In genomic region chr2:207767461-207768167, GRCh38 we compare ENCODE assay signal across 1 cellular context.
TF ChIP-seq lines count a peak whose summit lies in the region.

No MANE protein-coding gene starts in this region.

TF ChIP-seq in HepG2, 621 proteins besides CTCF, POLR2A, EP300 and RAD21 (continued from another document and continues in another):
- TF ChIP-seq PBX3 (CRISPR knock-in tag; IDR thresholded peaks at IDR 0.05; ENCODE audit: borderline replicate concordance) (no peak), EED (CRISPR knock-in tag; IDR thresholded peaks at IDR 0.05) (peak; percentile 0; the same call in 1 of the 2 replicates), SP4 (CRISPR knock-in tag; IDR thresholded peaks at IDR 0.05) (no peak), ZNF616 (CRISPR knock-in tag; IDR thresholded peaks at IDR 0.05; ENCODE audit: low read depth) (no peak), ZNF704 (CRISPR knock-in tag; IDR thresholded peaks at IDR 0.05; ENCODE audit: borderline replicate concordance) (no peak), SIN3B (IDR thresholded peaks at IDR 0.05; ENCODE audit: low read length) (no peak), MEIS1 (CRISPR knock-in tag; IDR thresholded peaks at IDR 0.05; ENCODE audit: borderline replicate concordance) (peak; percentile 78; the same call in 1 of the 2 replicates), ZNF281 (CRISPR knock-in tag; IDR thresholded peaks at IDR 0.05; ENCODE audit: borderline replicate concordance) (no peak), ZNF350 (CRISPR knock-in tag; IDR thresholded peaks at IDR 0.05; ENCODE audit: borderline replicate concordance, low read depth) (peak; percentile 45; the same call in 1 of the 2 replicates), ZNF282 (IDR thresholded peaks at IDR 0.05; ENCODE audit: partially characterized antibody) (no peak), ELF3 (CRISPR knock-in tag; IDR thresholded peaks at IDR 0.05) (peak; percentile 60), HBP1 (CRISPR knock-in tag; IDR thresholded peaks at IDR 0.05; ENCODE audit: low read depth) (no peak; the same call in 1 of the 2 replicates), ZNF468 (CRISPR knock-in tag; IDR thresholded peaks at IDR 0.05) (no peak), ISX (CRISPR knock-in tag; conservative IDR thresholded peaks at IDR 0.05) (no peak), ZNF781 (CRISPR knock-in tag; IDR thresholded peaks at IDR 0.05; ENCODE audit: borderline replicate concordance, not compliant biosample characterization) (no peak), RAD51 (IDR thresholded peaks at IDR 0.05; ENCODE audit: borderline replicate concordance) (no peak), MYC (CRISPR knock-in tag; IDR thresholded peaks at IDR 0.05; ENCODE audit: borderline replicate concordance) (0 out of 2 replicates have a peak, but pooled peaks have one; percentile 16), ZNF18 (CRISPR knock-in tag; IDR thresholded peaks at IDR 0.05; ENCODE audit: insufficient replicate concordance) (no peak), TRIM24 (CRISPR knock-in tag; IDR thresholded peaks at IDR 0.05) (no peak), SOX6 (IDR thresholded peaks at IDR 0.05) (no peak), SOX6 (CRISPR knock-in tag; IDR thresholded peaks at IDR 0.05) (peak; percentile 62), CHD4 (IDR thresholded peaks at IDR 0.05; ENCODE audit: borderline replicate concordance, low read length) (no peak), PBX2 (CRISPR knock-in tag; IDR thresholded peaks at IDR 0.05) (no peak), CCAR2 (optimal IDR thresholded peaks at IDR 0.05; ENCODE audit: low read depth, low read length) (no peak), SALL1 (CRISPR knock-in tag; IDR thresholded peaks at IDR 0.05) (peak; percentile 61), ZNF740 (CRISPR knock-in tag; IDR thresholded peaks at IDR 0.05) (no peak), ZNF570 (CRISPR knock-in tag; IDR thresholded peaks at IDR 0.05; ENCODE audit: borderline replicate concordance) (no peak), HES4 (CRISPR knock-in tag; IDR thresholded peaks at IDR 0.05; ENCODE audit: borderline replicate concordance) (no peak; the same call in 1 of the 2 replicates), ETV6 (CRISPR knock-in tag; conservative IDR thresholded peaks at IDR 0.05) (no peak), JARID2 (CRISPR knock-in tag; IDR thresholded peaks at IDR 0.05; ENCODE audit: insufficient replicate concordance) (no peak), SRSF4 (IDR thresholded peaks at IDR 0.05; ENCODE audit: low read depth, low read length, poor library complexity, severe bottlenecking) (no peak), PHF21A (CRISPR knock-in tag; IDR thresholded peaks at IDR 0.05) (no peak), ZNF253 (CRISPR knock-in tag; IDR thresholded peaks at IDR 0.05; ENCODE audit: borderline replicate concordance) (peak; percentile 9; the same call in 1 of the 2 replicates), ISL2 (CRISPR knock-in tag; IDR thresholded peaks at IDR 0.05) (no peak), ZNF20 (CRISPR knock-in tag; IDR thresholded peaks at IDR 0.05) (no peak), ZBTB10 (CRISPR knock-in tag; IDR thresholded peaks at IDR 0.05; ENCODE audit: borderline replicate concordance) (no peak), ZBTB40 (IDR thresholded peaks at IDR 0.05) (no peak), ZBTB40 (CRISPR knock-in tag; IDR thresholded peaks at IDR 0.05) (no peak), ARNT (IDR thresholded peaks at IDR 0.05) (no peak), DNMT3B (CRISPR knock-in tag; conservative IDR thresholded peaks at IDR 0.05) (no peak)
